In the genomic region with DNA sequence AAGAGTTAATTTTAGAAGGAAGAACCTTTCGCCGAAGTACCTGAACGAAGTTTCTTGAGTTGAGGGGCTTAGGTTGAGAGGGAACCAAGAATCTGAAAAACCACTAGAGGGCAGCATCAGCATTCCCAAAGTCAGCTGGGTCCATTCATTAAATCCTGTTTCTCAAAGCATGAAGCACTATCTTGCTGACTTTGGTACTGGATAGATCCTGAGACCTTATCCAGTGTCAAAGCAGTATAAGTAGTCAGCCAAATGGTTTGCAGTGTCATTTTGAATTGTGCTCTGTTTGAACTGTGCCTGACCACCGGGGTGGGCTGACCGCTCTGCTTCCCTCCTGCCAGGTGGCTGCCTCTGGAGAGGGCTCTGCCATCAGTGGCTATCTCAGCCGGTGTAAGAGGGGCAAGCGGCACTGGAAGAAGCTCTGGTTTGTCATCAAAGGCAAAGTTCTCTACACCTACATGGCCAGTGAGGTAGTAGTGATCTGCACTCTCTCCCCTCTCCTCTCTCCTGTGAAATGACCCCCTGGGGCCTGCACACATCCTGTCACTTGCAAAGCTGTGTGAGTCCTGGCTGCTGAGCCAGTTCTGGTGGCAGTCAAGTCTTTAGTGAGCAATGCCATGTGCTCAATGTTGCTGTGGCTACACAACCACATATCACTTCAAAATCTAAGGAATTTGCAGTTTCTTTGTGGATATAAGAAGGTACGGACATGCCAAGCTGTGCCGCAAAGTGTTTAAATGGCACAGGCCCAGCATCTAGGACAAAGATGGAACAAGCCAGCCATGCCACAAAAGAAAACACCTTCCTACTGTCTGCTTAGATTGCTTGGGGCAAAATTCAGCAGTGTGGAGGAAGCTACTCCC, we compare ENCODE assay signal across 8 cellular contexts. TPM values are rescaled to one million over a fixed set of nuclear protein-coding genes. Genes with fewer than 3 reads are reported as not detected.
A peak's percentile ranks its signal among the peaks of the same experiment; 100 is the strongest.
DNase-seq lines count a peak whose midpoint lies in the region; ATAC-seq and TF ChIP-seq lines count a peak whose summit lies in the region.

No MANE protein-coding gene starts in this region.

- H3K27ac Mint-ChIP-seq in activated naive CD4-positive, alpha-beta T cell treated with anti-CD3 and anti-CD28 coated beads for 36 hours, result no peak overlapping the region
- no peak overlapping the region for H3K27ac Mint-ChIP-seq in nephron

- DNase-seq in activated naive CD4-positive, alpha-beta T cell treated with anti-CD3 and anti-CD28 coated beads for 36 hours, result peak; percentile 59
- no peak for DNase-seq in activated naive CD4-positive, alpha-beta T cell (lab: John Stamatoyannopoulos, UW)
- DNase-seq in LoVo (ENCODE audit: low spot score), result peak; percentile 67
- DNase-seq in SJCRH30, result peak; percentile 18 to 76
- DNase-seq in esophagus squamous epithelium (lab: John Stamatoyannopoulos, UW), result no peak
- no peak for DNase-seq in effector memory CD4-positive, alpha-beta T cell

- peaks cover 6% of the 10 kb centered on the region; the same call in 1 of the 2 replicates for H3K27me3 ChIP-seq in SJCRH30
- H3K27me3 ChIP-seq in esophagus squamous epithelium, result no peaks in the 10 kb centered on the region
- H3K27me3 ChIP-seq in effector memory CD4-positive, alpha-beta T cell (replicated peaks; ENCODE audit: control insufficient read depth, insufficient read depth, low read length, poor library complexity, severe bottlenecking), result no peaks in the 10 kb centered on the region

- intact Hi-C loops in activated naive CD4-positive, alpha-beta T cell treated with anti-CD3 and anti-CD28 coated beads for 36 hours (cut with micrococcal nuclease), result loop anchor here (1.0 to 5.0 kb wide), 4 partner anchors 129 to 191 kb away; a partner anchor contains a TSS
- intact Hi-C loops in esophagus squamous epithelium (cut with DNase I), result no loop called here

- H3K4me1 Mint-ChIP-seq in activated naive CD4-positive, alpha-beta T cell treated with anti-CD3 and anti-CD28 coated beads for 36 hours (ENCODE audit: low read depth), result no peaks in the 10 kb centered on the region
- no peaks in the 10 kb centered on the region for H3K4me1 Mint-ChIP-seq in nephron

- TF ChIP-seq POLR2A in esophagus squamous epithelium (IDR thresholded peaks at IDR 0.05), result no peak

- TF ChIP-seq CTCF in esophagus squamous epithelium (IDR thresholded peaks at IDR 0.05) (peak in 5 of 6 experiments; percentile 46 to 70 (median 61)), nephron (IDR thresholded peaks at IDR 0.05; ENCODE audit: unreplicated experiment in 3 of 3) (peak; percentile 75 to 82 (median 81))

- H3K4me3 Mint-ChIP-seq in activated naive CD4-positive, alpha-beta T cell treated with anti-CD3 and anti-CD28 coated beads for 36 hours, result no peak overlapping the region
- no peak overlapping the region for H3K4me3 Mint-ChIP-seq in nephron

- CTCF ChIA-PET in activated naive CD4-positive, alpha-beta T cell treated with anti-CD3 and anti-CD28 coated beads for 36 hours (lab: Charles Lee), result interaction anchor here (0.5 to 1.8 kb wide), 15 partner anchors 18 to 278 kb away, joined by 3 to 6 read pairs (median 4); no protein-coding TSS in a partner anchor

- H3K9me3 ChIP-seq in SJCRH30 (replicated peaks), result no peaks in the 10 kb centered on the region
- H3K9me3 ChIP-seq in esophagus squamous epithelium, result no peaks in the 10 kb centered on the region
- no peaks in the 10 kb centered on the region for H3K9me3 ChIP-seq in effector memory CD4-positive, alpha-beta T cell (ENCODE audit: control insufficient read depth, low read length)

- H3K36me3 ChIP-seq in SJCRH30 (no peaks in the 10 kb centered on the region), esophagus squamous epithelium (peaks cover 0 to 20% (median 0%) of the 10 kb centered on the region in 3 donors)
- H3K36me3 ChIP-seq in effector memory CD4-positive, alpha-beta T cell (ENCODE audit: control insufficient read depth, insufficient read depth, low read length), result no peaks in the 10 kb centered on the region

- H3K36me3 Mint-ChIP-seq in activated naive CD4-positive, alpha-beta T cell treated with anti-CD3 and anti-CD28 coated beads for 36 hours (ENCODE audit: low read depth), result no peaks in the 10 kb centered on the region
- H3K36me3 Mint-ChIP-seq in nephron (ENCODE audit: low read depth), result no peaks in the 10 kb centered on the region

- WGBS in esophagus squamous epithelium, 2 donors, result 46 to 79% methylated on average over 6 to 9 of the region's 9 CpGs

- H3K9me3 Mint-ChIP-seq in activated naive CD4-positive, alpha-beta T cell treated with anti-CD3 and anti-CD28 coated beads for 36 hours, result no peaks in the 10 kb centered on the region
- no peaks in the 10 kb centered on the region for H3K9me3 Mint-ChIP-seq in nephron

- H3K27ac ChIP-seq in SJCRH30 (no peak overlapping the region), esophagus squamous epithelium (no peak overlapping the region)
- no peak overlapping the region for H3K27ac ChIP-seq in effector memory CD4-positive, alpha-beta T cell (ENCODE audit: insufficient read depth, low read length, poor library complexity, severe bottlenecking)

- H3K4me3 ChIP-seq in SJCRH30, result no peak overlapping the region
- H3K4me3 ChIP-seq in esophagus squamous epithelium, result no peak overlapping the region
- H3K4me3 ChIP-seq in effector memory CD4-positive, alpha-beta T cell (ENCODE audit: insufficient read depth, low read depth, low read length, poor library complexity, severe bottlenecking), result no peak overlapping the region

- no peaks in the 10 kb centered on the region for H3K27me3 Mint-ChIP-seq in activated naive CD4-positive, alpha-beta T cell treated with anti-CD3 and anti-CD28 coated beads for 36 hours (ENCODE audit: low read depth)
- no peaks in the 10 kb centered on the region for H3K27me3 Mint-ChIP-seq in nephron (ENCODE audit: low read depth)

- ATAC-seq in GM21381 (IDR thresholded peaks at IDR 0.05; ENCODE audit: unreplicated experiment), result no peak

- H3K4me1 ChIP-seq in SJCRH30 (no peaks in the 10 kb centered on the region), esophagus squamous epithelium (peaks cover 2 to 7% (median 3%) of the 10 kb centered on the region in 3 donors)
- no peaks in the 10 kb centered on the region for H3K4me1 ChIP-seq in effector memory CD4-positive, alpha-beta T cell (ENCODE audit: control insufficient read depth, insufficient read depth, low read length, poor library complexity, severe bottlenecking)

RNA-seq across cellular contexts. Expression of a gene that starts 21.4 kb away (rescaled TPM):
- 10 to 100 TPM; 60.6 to 61.3 TPM for total RNA-seq in activated naive CD4-positive, alpha-beta T cell treated with anti-CD3 and anti-CD28 coated beads for 36 hours
- 27.0 and 27.2 TPM in 2 replicates for total RNA-seq in SJCRH30 (2014; rRNA removed; shearing (Covaris generic))
- total RNA-seq in esophagus squamous epithelium, result 10 to 100 TPM; 14.1 to 37.2 (median 26.3) TPM

Comparison
In these comparisons a context has a peak if more than half of its experiments do, and no peak if none do; other contexts are left out.
1. DNase-seq: peak in activated naive CD4-positive, alpha-beta T cell treated with anti-CD3 and anti-CD28 coated beads for 36 hours (single experiment), LoVo (single experiment) and SJCRH30 (2 of 2); none in activated naive CD4-positive, alpha-beta T cell (0 of 4), esophagus squamous epithelium (single experiment) and effector memory CD4-positive, alpha-beta T cell (0 of 3).